21 cellular contexts compared by ENCODE assay signal in the genomic region with DNA sequence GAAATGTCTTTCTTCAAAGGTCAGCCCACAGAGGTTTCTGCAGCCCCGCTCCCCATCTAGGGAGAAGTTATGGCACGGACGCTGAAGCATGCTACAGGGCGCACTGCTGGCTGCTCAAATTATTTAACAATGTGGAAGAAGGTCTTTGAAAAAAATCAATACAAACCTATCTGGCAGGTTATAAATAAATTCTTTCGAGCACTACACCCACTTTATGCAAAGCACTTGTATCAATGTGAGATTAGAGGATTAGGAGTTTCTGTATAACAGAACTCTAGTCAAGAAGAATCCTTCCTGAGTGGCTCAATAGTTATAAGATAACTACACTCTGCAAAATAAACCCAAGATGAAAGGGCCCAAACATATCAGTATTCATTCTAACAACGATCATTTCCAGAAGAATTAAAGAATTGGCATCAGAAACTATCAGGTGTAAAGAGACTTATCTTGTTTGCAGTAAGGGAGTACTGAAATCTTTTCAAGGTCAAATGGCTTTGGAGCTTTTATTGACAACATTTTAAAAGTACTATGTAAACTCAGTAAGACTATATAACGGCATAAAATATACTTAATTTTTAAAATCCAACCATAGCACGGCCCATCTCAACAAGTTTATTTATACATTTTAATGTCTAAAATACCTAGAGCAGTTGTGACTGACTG.
DNase-seq lines count a peak whose midpoint lies in the region; ATAC-seq, FAIRE-seq and TF ChIP-seq lines count a peak whose summit lies in the region.
"Had no signal": no experiment of that assay in that cellular context is flagged by ENCODE, and none has a peak within 500 bp of the region (broad histone marks: within the 10 kb centered on the region; RNA-seq: fewer than 3 reads in every experiment).

No MANE protein-coding gene starts in this region.

- DNase-seq in GM19239 (ENCODE audit: insufficient read length, low spot score) (no peak), T-helper 17 cell (no peak), pancreas (no peak), COR-L47 (lab: John Stamatoyannopoulos, UW) (no peak), type B pancreatic cell (ENCODE audit: extremely low spot score, unreplicated experiment) (no peak)
- DNase-seq: 8988T; ACHN; C1 segment of cervical spinal cord; CD4-positive, alpha-beta T cell; DMS153; DMS79 treated with DMSO at 0.1 percent for 48 hours; EL; HCEC 1CT; HFFc6; KG1 had no signal

- TF ChIP-seq CTCF in pancreas (IDR thresholded peaks at IDR 0.05) = no peak
- no peak for TF ChIP-seq CTCF in type B pancreatic cell (conservative IDR thresholded peaks at IDR 0.05)

- intact Hi-C loops in pancreas (cut with DNase I) = no loop called here

- H3K27me3 ChIP-seq in pancreas = no peaks in the 10 kb centered on the region

- 19 to 21% methylated on average over 8 of the region's 8 CpGs for WGBS in pancreas, 2 donors

- H3K4me3 Mint-ChIP-seq in T-helper 17 cell = no peak overlapping the region
- H3K4me3 Mint-ChIP-seq in type B pancreatic cell = no peak overlapping the region
- H3K4me3 Mint-ChIP-seq: CD4-positive, alpha-beta T cell; HFFc6 had no signal

- no peaks in the 10 kb centered on the region for H3K9me3 Mint-ChIP-seq in type B pancreatic cell
- H3K9me3 Mint-ChIP-seq: CD4-positive, alpha-beta T cell; HFFc6; IgD-negative memory B cell had no signal

- H3K4me1 Mint-ChIP-seq in T-helper 17 cell (no peaks in the 10 kb centered on the region), type B pancreatic cell (ENCODE audit: unreplicated experiment) (no peaks in the 10 kb centered on the region)

- H3K27ac Mint-ChIP-seq in T-helper 17 cell (peak overlapping the region; percentile 14), type B pancreatic cell (no peak overlapping the region)
- H3K27ac Mint-ChIP-seq: CD4-positive, alpha-beta T cell; HFFc6 had no signal

- FAIRE-seq in GM19239 (lab: Jason Lieb, UNC) (peak; percentile 71), pancreas (lab: Jason Lieb, UNC) (no peak)
- FAIRE-seq: G401.6 had no signal

- H3K27me3 Mint-ChIP-seq in T-helper 17 cell = no peaks in the 10 kb centered on the region
- no peaks in the 10 kb centered on the region for H3K27me3 Mint-ChIP-seq in type B pancreatic cell
- H3K27me3 Mint-ChIP-seq: CD4-positive, alpha-beta T cell; IgD-negative memory B cell had no signal

- H3K9me3 ChIP-seq in T-helper 17 cell (ENCODE audit: control insufficient read depth, low read length, poor library complexity, severe bottlenecking) (no peaks in the 10 kb centered on the region), pancreas (no peaks in the 10 kb centered on the region)

- ATAC-seq in T-helper 17 cell = no peak
- peak in 3 of 4 donors; percentile 53 to 65 (median 64) for ATAC-seq in pancreas
- ATAC-seq in HG03565 (IDR thresholded peaks at IDR 0.05; ENCODE audit: unreplicated experiment) = no peak
- no peak for ATAC-seq in GM19463 (IDR thresholded peaks at IDR 0.05; ENCODE audit: unreplicated experiment)

- H3K36me3 Mint-ChIP-seq in T-helper 17 cell (ENCODE audit: low read depth) (peaks cover 6% of the 10 kb centered on the region), type B pancreatic cell (peaks cover 14% of the 10 kb centered on the region)

- H3K4me3 ChIP-seq in GM08714 (ENCODE audit: low read length) (peak overlapping the region; percentile 35; the same call in 1 of the 2 replicates), pancreas (no peak overlapping the region)

- H3K27ac ChIP-seq in pancreas = peak overlapping the region in 1 of 4 donors; percentile 41
- H3K27ac ChIP-seq: HL-60 had no signal

- peaks cover 11 to 21% (median 14%) of the 10 kb centered on the region in 3 donors for H3K4me1 ChIP-seq in pancreas

- H3K36me3 ChIP-seq in pancreas = no peaks in the 10 kb centered on the region

Comparison
In these comparisons a context has a peak if more than half of its experiments do, and no peak if none do; other contexts are left out.
1. ATAC-seq: peak in pancreas (3 of 4); none in T-helper 17 cell (single experiment), HG03565 (single experiment) and GM19463 (single experiment).